28 cellular contexts compared by ENCODE assay signal in genomic region chr3:89584398-89584797, GRCh38.
DNase-seq lines count a peak whose midpoint lies in the region; ATAC-seq, FAIRE-seq and TF ChIP-seq lines count a peak whose summit lies in the region.
"Had no signal": no experiment of that assay in that cellular context is flagged by ENCODE, and none has a peak within 500 bp of the region (broad histone marks: within the 10 kb centered on the region; RNA-seq: fewer than 3 reads in every experiment).

No MANE protein-coding gene starts in this region.

- in situ Hi-C loops in IMR-90 (cut with MboI; ENCODE audit: low sequenced_read_pairs): no loop called here

- H3K9me3 ChIP-seq in IMR-90 (ENCODE audit: control insufficient read depth, insufficient read depth, low read length) (no peaks in the 10 kb centered on the region), suprapubic skin (no peaks in the 10 kb centered on the region)
- H3K9me3 ChIP-seq: BE2C, BLaER1 had no signal

- H4K91ac ChIP-seq in IMR-90 (ENCODE audit: insufficient read depth, low read depth, low read length): no peak overlapping the region

- H2AK9ac ChIP-seq in IMR-90 (replicated peaks; ENCODE audit: low read depth, low read length, poor library complexity): no peak overlapping the region

- no peak for TF ChIP-seq RAD21 in IMR-90 (IDR thresholded peaks at IDR 0.05; ENCODE audit: low read length)

- no peak overlapping the region for H3K14ac ChIP-seq in IMR-90 (replicated peaks; ENCODE audit: low read depth, low read length)

- H2BK15ac ChIP-seq in IMR-90 (ENCODE audit: low read depth, low read length): no peak overlapping the region

- H2AFZ ChIP-seq in IMR-90 (replicated peaks; ENCODE audit: low read length, poor library complexity): no peak overlapping the region

- no peaks in the 10 kb centered on the region for H3K4me1 ChIP-seq in IMR-90 (ENCODE audit: control insufficient read depth, insufficient read depth, low read length)
- no peaks in the 10 kb centered on the region for H3K4me1 ChIP-seq in suprapubic skin
- H3K4me1 ChIP-seq: BE2C, BLaER1 had no signal

- no peak overlapping the region for H3K4me2 ChIP-seq in IMR-90 (ENCODE audit: low read depth, low read length)
- H3K4me2 ChIP-seq: BLaER1 had no signal

- TF ChIP-seq EP300 in suprapubic skin (IDR thresholded peaks at IDR 0.05): no peak

- no TSS peak for BruUV-seq in IMR-90 (replicated peaks; lab: Mats Ljungman, UMichigan)

- TF ChIP-seq CTCF in IMR-90 (conservative IDR thresholded peaks at IDR 0.05; ENCODE audit: low read depth, low read length) (no peak), bronchial epithelial cell (IDR thresholded peaks at IDR 0.05; ENCODE audit: insufficient read depth, low read length, severe bottlenecking) (no peak), suprapubic skin (IDR thresholded peaks at IDR 0.05) (no peak)

- no peak overlapping the region for H4K8ac ChIP-seq in IMR-90 (ENCODE audit: low read depth in 2 of 2, low read length in 2 of 2)

- H2AK5ac ChIP-seq in IMR-90 (ENCODE audit: low read depth, low read length): no peak overlapping the region

- TF ChIP-seq POLR2A in IMR-90 (IDR thresholded peaks at IDR 0.05; ENCODE audit: low read depth, low read length): no peak
- TF ChIP-seq POLR2A in suprapubic skin (IDR thresholded peaks at IDR 0.05): no peak

- POLR2A ChIA-PET in IMR-90 (lab: Charles Lee; ENCODE audit: unreplicated experiment): interaction anchor here (0.6 kb wide), 1 partner anchor 1162 kb away, joined by 3 read pairs; no protein-coding TSS in a partner anchor

- ATAC-seq in IMR-90 (ENCODE audit: low read depth): no peak
- ATAC-seq: GM12878 had no signal

- no peak overlapping the region for H2BK20ac ChIP-seq in IMR-90 (ENCODE audit: low read depth, low read length)

- dilution Hi-C loops in IMR-90 (cut with HindIII; ENCODE audit: low sequenced_read_pairs, unreplicated experiment): no loop called here

- CTCF ChIA-PET in IMR-90 (lab: Yijun Ruan, JAX): no interaction called here

- intact Hi-C loops in IMR-90 (cut with micrococcal nuclease): no loop called here

- H3K4me3 ChIP-seq in IMR-90 (ENCODE audit: insufficient read depth, low read depth, low read length): no peak overlapping the region
- no peak overlapping the region for H3K4me3 ChIP-seq in bronchial epithelial cell (ENCODE audit: low read depth, low read length)
- H3K4me3 ChIP-seq in suprapubic skin: no peak overlapping the region
- H3K4me3 ChIP-seq: BLaER1, GM12878 had no signal

- H3K56ac ChIP-seq in IMR-90 (ENCODE audit: extremely low read depth, insufficient read depth, low read length): no peak overlapping the region

- H4K5ac ChIP-seq in IMR-90 (ENCODE audit: low read depth, low read length): no peak overlapping the region

- no peaks in the 10 kb centered on the region for H3K27me3 ChIP-seq in IMR-90 (ENCODE audit: control insufficient read depth, insufficient read depth, low read length)
- no peaks in the 10 kb centered on the region for H3K27me3 ChIP-seq in bronchial epithelial cell (ENCODE audit: control insufficient read depth, insufficient read depth, low read length)
- H3K27me3 ChIP-seq in suprapubic skin: no peaks in the 10 kb centered on the region
- H3K27me3 ChIP-seq: BE2C, BLaER1 had no signal

- no peak overlapping the region for H3K4ac ChIP-seq in IMR-90 (ENCODE audit: low read depth, low read length)

- no peaks in the 10 kb centered on the region for H3K36me3 ChIP-seq in IMR-90 (ENCODE audit: control insufficient read depth, insufficient read depth, low read length)
- H3K36me3 ChIP-seq in bronchial epithelial cell (ENCODE audit: control insufficient read depth, insufficient read depth, low read length): no peaks in the 10 kb centered on the region
- no peaks in the 10 kb centered on the region for H3K36me3 ChIP-seq in suprapubic skin
- H3K36me3 ChIP-seq: BE2C, BLaER1 had no signal

- no peaks in the 10 kb centered on the region for H3K9me1 ChIP-seq in IMR-90 (ENCODE audit: insufficient read depth, low read length)

- FAIRE-seq in bronchial epithelial cell (lab: Jason Lieb, UNC): no peak
- FAIRE-seq: A204.1, GM12878, GM12892, GM19239 had no signal

- H2BK120ac ChIP-seq in IMR-90 (ENCODE audit: low read depth, low read length): no peak overlapping the region

- no CpG with 5 or more reads among the region's 3 CpGs for WGBS in IMR-90 (ENCODE audit: extremely low coverage in 2 of 2, insufficient read length in 1 of 2), 2 experiments
- 90% methylated on average over 3 of the region's 3 CpGs for WGBS in suprapubic skin

- peak; percentile 72 for DNase-seq in HCEC 1CT
- peak; percentile 31 for DNase-seq in IMR-90
- peak; percentile 7 for DNase-seq in bronchial epithelial cell (ENCODE audit: low read depth)
- DNase-seq in foreskin melanocyte: peak; percentile 8
- DNase-seq in activated CD8-positive, alpha-beta memory T cell treated with anti-CD3 and anti-CD28 coated beads, Interleukin-2, amount 50 U/mL, for 4 hours: no peak
- DNase-seq in putamen (ENCODE audit: low spot score): no peak
- no peak for DNase-seq in NCI-H2107 treated with DMSO at 0.1 percent for 48 hours (lab: John Stamatoyannopoulos, UW; ENCODE audit: unreplicated experiment)
- DNase-seq in suprapubic skin (ENCODE audit: low spot score in 2 of 2): no peak
- DNase-seq: 8988T; ACHN; BE2C; C1 segment of cervical spinal cord; CD4-positive, alpha-beta memory T cell; CD4-positive, CD25-positive, alpha-beta regulatory T cell; CD8-positive, alpha-beta memory T cell; COR-L47; DMS 273 treated with DMSO at 0.1 percent for 48 hours; DMS153; DMS53; DMS79; DND-41; EL; GDM1 had no signal

- no peak overlapping the region for H3K18ac ChIP-seq in IMR-90 (ENCODE audit: low read depth, low read length)

- H3K23ac ChIP-seq in IMR-90 (ENCODE audit: low read depth, low read length): no peak overlapping the region

- no peaks in the 10 kb centered on the region for H4K20me1 ChIP-seq in IMR-90 (ENCODE audit: insufficient read depth, low read length)
- H4K20me1 ChIP-seq: BLaER1 had no signal

- H2BK5ac ChIP-seq in IMR-90 (ENCODE audit: low read depth, low read length, poor library complexity, severe bottlenecking): no peak overlapping the region

- H3K79me1 ChIP-seq in IMR-90 (ENCODE audit: low read depth in 1 of 2, low read length in 2 of 2): no peaks in the 10 kb centered on the region

- H3K9ac ChIP-seq in IMR-90 (ENCODE audit: low read depth, low read length): no peak overlapping the region
- H3K9ac ChIP-seq: BLaER1 had no signal

- no peak overlapping the region for H3K27ac ChIP-seq in IMR-90 (ENCODE audit: insufficient read depth, low read length)
- no peak overlapping the region for H3K27ac ChIP-seq in suprapubic skin
- H3K27ac ChIP-seq: BLaER1 had no signal

TF ChIP-seq in IMR-90, 13 proteins besides CTCF, POLR2A, EP300 and RAD21:
- TF ChIP-seq BHLHE40 (IDR thresholded peaks at IDR 0.05; ENCODE audit: low read depth, low read length) (no peak), USF2 (IDR thresholded peaks at IDR 0.05; ENCODE audit: low read depth, low read length) (no peak), ELK1 (IDR thresholded peaks at IDR 0.05; ENCODE audit: borderline replicate concordance, low read depth, low read length) (no peak), MXI1 (IDR thresholded peaks at IDR 0.05; ENCODE audit: borderline replicate concordance, low read depth, low read length) (no peak), RCOR1 (IDR thresholded peaks at IDR 0.05; ENCODE audit: insufficient replicate concordance, low read length) (no peak), NFE2L2 (IDR thresholded peaks at IDR 0.05; ENCODE audit: low read depth, low read length) (no peak), CHD1 (IDR thresholded peaks at IDR 0.05; ENCODE audit: low read depth, low read length) (no peak), FOS (IDR thresholded peaks at IDR 0.05; ENCODE audit: low read depth, low read length) (no peak), SMC3 (IDR thresholded peaks at IDR 0.05; ENCODE audit: low read depth, low read length) (no peak), CEBPB (IDR thresholded peaks at IDR 0.05; ENCODE audit: low read depth, low read length) (no peak), MAZ (IDR thresholded peaks at IDR 0.05; ENCODE audit: borderline replicate concordance, low read depth, low read length) (no peak), RFX5 (IDR thresholded peaks at IDR 0.05; ENCODE audit: low read depth, low read length) (no peak), MAFK (IDR thresholded peaks at IDR 0.05; ENCODE audit: low read depth, low read length) (no peak)

Comparison
In these comparisons a context has a peak if more than half of its experiments do, and no peak if none do; other contexts are left out.
1. DNase-seq: peak in HCEC 1CT (single experiment), IMR-90 (single experiment), bronchial epithelial cell (single experiment) and foreskin melanocyte (single experiment); none in activated CD8-positive, alpha-beta memory T cell treated with anti-CD3 and anti-CD28 coated beads, Interleukin-2, amount 50 U/mL, for 4 hours (single experiment), putamen (single experiment), NCI-H2107 treated with DMSO at 0.1 percent for 48 hours (single experiment) and suprapubic skin (0 of 2).